8 cellular contexts compared by ENCODE assay signal in genomic region chr10:68074775-68075549, GRCh38. TPM values are rescaled to one million over a fixed set of nuclear protein-coding genes. Genes with fewer than 3 reads are reported as not detected.
DNase-seq lines count a peak whose midpoint lies in the region; ATAC-seq and TF ChIP-seq lines count a peak whose summit lies in the region.

Gene HERC4, minus strand, starts transcription at chr10:68075283. Its CDS starts 2,175 bp downstream, at chr10:68073108.

- no peaks in the 10 kb centered on the region for H3K36me3 Mint-ChIP-seq in natural killer cell

- H3K27me3 ChIP-seq in DND-41 (ENCODE audit: insufficient read depth, low read length, poor library complexity), result no peaks in the 10 kb centered on the region

- intact Hi-C loops in natural killer cell (cut with micrococcal nuclease), result loop anchor here (1.0 to 10.0 kb wide), 3 partner anchors 191 to 310 kb away; partner anchors contain the start of genes HNRNPH3, PBLD and SIRT1

- H3K4me1 ChIP-seq in DND-41 (ENCODE audit: insufficient read depth, low read length), result peaks cover 40% of the 10 kb centered on the region

- H2AFZ ChIP-seq in DND-41 (ENCODE audit: low read depth, low read length), result peak within 1 kb of the TSS; percentile 93

- H3K9ac ChIP-seq in DND-41 (ENCODE audit: low read depth, low read length), result peak within 1 kb of the TSS; percentile 95

- in situ Hi-C loops in KBM-7 (cut with MboI; ENCODE audit: low pct_unique_long_range_greater_than_20kb, low sequenced_read_pairs), result no loop called here

- peak; percentile 89 for ATAC-seq in DND-41 (ENCODE audit: insufficient read depth, low read depth)
- ATAC-seq in GM21717 (IDR thresholded peaks at IDR 0.05; ENCODE audit: unreplicated experiment), result peak; percentile 85
- ATAC-seq in natural killer cell, result peak; percentile 87 to 97 (median 90)

- H3K9me3 ChIP-seq in DND-41 (ENCODE audit: insufficient read depth, low read length, severe bottlenecking), result no peaks in the 10 kb centered on the region

- H3K27ac Mint-ChIP-seq in natural killer cell, result peak within 1 kb of the TSS; percentile 92 to 94

- H3K9me3 Mint-ChIP-seq in natural killer cell, result no peaks in the 10 kb centered on the region

- H3K79me2 ChIP-seq in DND-41 (ENCODE audit: insufficient read depth, low read length), result peaks cover 49% of the 10 kb centered on the region

- H3K4me2 ChIP-seq in DND-41 (ENCODE audit: insufficient read depth, low read length), result peak within 1 kb of the TSS; percentile 81

- H4K20me1 ChIP-seq in DND-41 (ENCODE audit: insufficient read depth, low read length), result peaks cover 7% of the 10 kb centered on the region; the same call in 1 of the 2 replicates

- H3K4me1 Mint-ChIP-seq in natural killer cell, result peaks cover 31 to 32% of the 10 kb centered on the region in 2 donors

- peak within 1 kb of the TSS; percentile 88 for H3K27ac ChIP-seq in DND-41 (ENCODE audit: low read length)

- peaks cover 19% of the 10 kb centered on the region for H3K36me3 ChIP-seq in DND-41 (ENCODE audit: insufficient read depth, low read length)

- DNase-seq in DND-41, result peak; percentile 93
- peak; percentile 85 for DNase-seq in KBM-7
- peak; percentile 92 for DNase-seq in RPMI7951 (ENCODE audit: low read depth)
- DNase-seq in activated T-helper 9 cell treated with anti-CD3 and anti-CD28 coated beads, Interleukin-2, amount 50 U/mL, for 16 hours (ENCODE audit: low read depth), result peak; percentile 87
- peak; percentile 90 for DNase-seq in fibroblast of peridontal ligament (ENCODE audit: extremely low read depth)
- peak; percentile 83 for DNase-seq in natural killer cell
- DNase-seq in stimulated activated naive CD4-positive, alpha-beta T cell (lab: John Stamatoyannopoulos, UW), result peak; percentile 84 to 92 (median 90)

- TF ChIP-seq CTCF in DND-41 (IDR thresholded peaks at IDR 0.05; ENCODE audit: borderline replicate concordance, extremely low read depth, low read length, poor library complexity, severe bottlenecking), result peak; percentile 3
- no peak for TF ChIP-seq CTCF in natural killer cell (IDR thresholded peaks at IDR 0.05)

- H3K4me3 ChIP-seq in DND-41 (ENCODE audit: low read depth in 1 of 2, low read length in 2 of 2), result peak within 1 kb of the TSS; percentile 81 to 95

- peak within 1 kb of the TSS; percentile 94 for H3K4me3 Mint-ChIP-seq in natural killer cell

- H3K27me3 Mint-ChIP-seq in natural killer cell (ENCODE audit: low read depth in 2 of 2), result no peaks in the 10 kb centered on the region

RNA-seq across cellular contexts. Expression of gene HERC4, which starts in this region (rescaled TPM):
- 41.2 and 41.3 TPM in 2 replicates for total RNA-seq in RPMI7951 (2014; rRNA removed; shearing (Covaris generic))
- 100 to 1,000 TPM in 1 of 3 donors, 10 to 100 TPM in 2; 78.4 to 104 (median 83.9) TPM for total RNA-seq in natural killer cell

Comparison
In these comparisons a context has a peak if more than half of its experiments do, and no peak if none do; other contexts are left out.
1. Peak in every context shown above with its lines: DNase-seq, ATAC-seq, H3K4me3 ChIP-seq and H3K27ac ChIP-seq.